Comparison of ENCODE assay signal across 9 cellular contexts in genomic region chr10:469947-470338, GRCh38.
"Had no signal": no experiment of that assay in that cellular context is flagged by ENCODE, and none has a peak within 500 bp of the region (broad histone marks: within the 10 kb centered on the region; RNA-seq: fewer than 3 reads in every experiment).

No MANE protein-coding gene starts in this region.

- DNase-seq: activated B cell treated with CpG ODN at 0.5 μM for 24 hours, dermis blood vessel endothelial cell, esophagus squamous epithelium, foreskin fibroblast, naive B cell, right cardiac atrium, small intestine had no signal

- H3K4me1 Mint-ChIP-seq: activated B cell treated with CpG ODN at 0.5 μM for 24 hours, naive B cell had no signal

- H3K9me3 ChIP-seq: esophagus squamous epithelium, tibial nerve, vagina had no signal

- H3K4me3 ChIP-seq: esophagus squamous epithelium, tibial nerve, vagina had no signal

- H3K4me1 ChIP-seq: esophagus squamous epithelium, tibial nerve, vagina had no signal

- H3K27ac ChIP-seq: esophagus squamous epithelium, tibial nerve, vagina had no signal

- ATAC-seq: right cardiac atrium had no signal

- H3K27me3 ChIP-seq: esophagus squamous epithelium, tibial nerve, vagina had no signal

- H3K9me3 Mint-ChIP-seq: activated B cell treated with CpG ODN at 0.5 μM for 24 hours had no signal

- H3K4me3 Mint-ChIP-seq: activated B cell treated with CpG ODN at 0.5 μM for 24 hours, naive B cell had no signal

- H3K27ac Mint-ChIP-seq: activated B cell treated with CpG ODN at 0.5 μM for 24 hours, naive B cell had no signal
